In genomic region chr5:181221105-181221791, GRCh38 we compare ENCODE assay signal across 8 cellular contexts. TPM values are rescaled to one million over a fixed set of nuclear protein-coding genes. Genes with fewer than 3 reads are reported as not detected.
DNase-seq lines count a peak whose midpoint lies in the region; ATAC-seq and TF ChIP-seq lines count a peak whose summit lies in the region.

No MANE protein-coding gene starts in this region.

- H3K9me3 ChIP-seq in IMR-90 (ENCODE audit: control insufficient read depth, insufficient read depth, low read length) (no peaks in the 10 kb centered on the region), right atrium auricular region (no peaks in the 10 kb centered on the region)

- H3K4ac ChIP-seq in IMR-90 (ENCODE audit: low read depth, low read length), result no peak overlapping the region

- H4K91ac ChIP-seq in IMR-90 (ENCODE audit: insufficient read depth, low read depth, low read length), result no peak overlapping the region

- H3K79me1 ChIP-seq in IMR-90 (ENCODE audit: low read depth in 1 of 2, low read length in 2 of 2), result peaks cover 13 to 24% of the 10 kb centered on the region in 2 experiments

- no peak overlapping the region for H3K14ac ChIP-seq in IMR-90 (replicated peaks; ENCODE audit: low read depth, low read length)

- dilution Hi-C loops in IMR-90 (cut with HindIII; ENCODE audit: low sequenced_read_pairs, unreplicated experiment), result no loop called here

- H3K27me3 ChIP-seq in IMR-90 (ENCODE audit: control insufficient read depth, insufficient read depth, low read length) (no peaks in the 10 kb centered on the region), right atrium auricular region (no peaks in the 10 kb centered on the region)

- H3K27ac ChIP-seq in IMR-90 (ENCODE audit: insufficient read depth, low read length) (no peak overlapping the region), right atrium auricular region (peak overlapping the region; percentile 96 to 99)

- H4K5ac ChIP-seq in IMR-90 (ENCODE audit: low read depth, low read length), result no peak overlapping the region

- peak overlapping the region; percentile 66 for H2AK9ac ChIP-seq in IMR-90 (replicated peaks; ENCODE audit: low read depth, low read length, poor library complexity)

- in situ Hi-C loops in IMR-90 (cut with MboI; ENCODE audit: low sequenced_read_pairs), result no loop called here

- H3K56ac ChIP-seq in IMR-90 (ENCODE audit: extremely low read depth, insufficient read depth, low read length), result no peak overlapping the region

- H3K23ac ChIP-seq in IMR-90 (ENCODE audit: low read depth, low read length), result no peak overlapping the region

- peak overlapping the region; percentile 97 for H3K27ac Mint-ChIP-seq in activated CD8-positive, alpha-beta T cell treated with anti-CD3 and anti-CD28 coated beads for 36 hours

- TF ChIP-seq CTCF in IMR-90 (conservative IDR thresholded peaks at IDR 0.05; ENCODE audit: low read depth, low read length), result no peak
- TF ChIP-seq CTCF in activated CD8-positive, alpha-beta T cell treated with anti-CD3 and anti-CD28 coated beads for 36 hours (IDR thresholded peaks at IDR 0.05), result no peak
- no peak for TF ChIP-seq CTCF in right atrium auricular region (IDR thresholded peaks at IDR 0.05)

- no peaks in the 10 kb centered on the region for H3K9me3 Mint-ChIP-seq in activated CD8-positive, alpha-beta T cell treated with anti-CD3 and anti-CD28 coated beads for 36 hours

- H2AK5ac ChIP-seq in IMR-90 (ENCODE audit: low read depth, low read length), result no peak overlapping the region

- ATAC-seq in IMR-90 (ENCODE audit: low read depth) (no peak), GM18858 (IDR thresholded peaks at IDR 0.05; ENCODE audit: unreplicated experiment) (no peak), HG02588 (IDR thresholded peaks at IDR 0.05; ENCODE audit: unreplicated experiment) (no peak), sciatic nerve (no peak)
- no peak for ATAC-seq in activated CD8-positive, alpha-beta T cell treated with anti-CD3 and anti-CD28 coated beads for 36 hours
- no peak for ATAC-seq in stimulated activated naive CD8-positive, alpha-beta T cell treated with anti-CD3 and anti-CD28 coated beads, Interleukin-15, Interleukin-2, amounts not matched to agents 100 U/mL and 50 U/mL, for 24 hours

- H3K27me3 Mint-ChIP-seq in activated CD8-positive, alpha-beta T cell treated with anti-CD3 and anti-CD28 coated beads for 36 hours, result peaks cover 5% of the 10 kb centered on the region

- H3K36me3 ChIP-seq in IMR-90 (ENCODE audit: control insufficient read depth, insufficient read depth, low read length), result no peaks in the 10 kb centered on the region; the same call in 1 of the 2 replicates
- no peaks in the 10 kb centered on the region for H3K36me3 ChIP-seq in right atrium auricular region

- H3K4me1 Mint-ChIP-seq in activated CD8-positive, alpha-beta T cell treated with anti-CD3 and anti-CD28 coated beads for 36 hours (ENCODE audit: low read depth), result peaks cover 56% of the 10 kb centered on the region

- no peak overlapping the region for H2BK120ac ChIP-seq in IMR-90 (ENCODE audit: low read depth, low read length)

- peaks cover 19% of the 10 kb centered on the region for H3K9me1 ChIP-seq in IMR-90 (ENCODE audit: insufficient read depth, low read length)

- peak overlapping the region; percentile 74 for H2AFZ ChIP-seq in IMR-90 (replicated peaks; ENCODE audit: low read length, poor library complexity)

- H3K9ac ChIP-seq in IMR-90 (ENCODE audit: low read depth, low read length), result no peak overlapping the region

- H2BK20ac ChIP-seq in IMR-90 (ENCODE audit: low read depth, low read length), result no peak overlapping the region

- H3K18ac ChIP-seq in IMR-90 (ENCODE audit: low read depth, low read length), result no peak overlapping the region

- H2BK5ac ChIP-seq in IMR-90 (ENCODE audit: low read depth, low read length, poor library complexity, severe bottlenecking), result no peak overlapping the region

- DNase-seq in IMR-90 (no peak), right atrium auricular region (ENCODE audit: low spot score) (no peak), NCI-H2081 (lab: John Stamatoyannopoulos, UW) (no peak), sciatic nerve (ENCODE audit: low spot score) (no peak)
- peak; percentile 85 for DNase-seq in activated CD8-positive, alpha-beta T cell treated with anti-CD3 and anti-CD28 coated beads for 36 hours
- DNase-seq in stimulated activated naive CD8-positive, alpha-beta T cell treated with anti-CD3 and anti-CD28 coated beads, Interleukin-15, Interleukin-2, amounts not matched to agents 100 U/mL and 50 U/mL, for 24 hours, result peak; percentile 66

- CTCF ChIA-PET in IMR-90 (lab: Yijun Ruan, JAX), result no interaction called here
- CTCF ChIA-PET in activated CD8-positive, alpha-beta T cell treated with anti-CD3 and anti-CD28 coated beads for 36 hours (lab: Charles Lee), result interaction anchor here (0.6 to 1.0 kb wide), 2 partner anchors 48 to 66 kb away, joined by 3 read pairs; no protein-coding TSS in a partner anchor

- TF ChIP-seq RAD21 in IMR-90 (IDR thresholded peaks at IDR 0.05; ENCODE audit: low read length), result no peak

- BruUV-seq in IMR-90 (replicated peaks; lab: Mats Ljungman, UMichigan), result no TSS peak

- intact Hi-C loops in IMR-90 (cut with micrococcal nuclease) (no loop called here), sciatic nerve (cut with DNase I) (no loop called here)
- intact Hi-C loops in activated CD8-positive, alpha-beta T cell treated with anti-CD3 and anti-CD28 coated beads for 36 hours (cut with micrococcal nuclease), result loop anchor here (5.0 kb wide), 1 partner anchor 41 kb away; the partner anchor contains the start of gene TRIM52

- peak overlapping the region; percentile 32; the same call in 1 of the 2 replicates for H3K4me2 ChIP-seq in IMR-90 (ENCODE audit: low read depth, low read length)

- H3K4me1 ChIP-seq in IMR-90 (ENCODE audit: control insufficient read depth, insufficient read depth, low read length) (peaks cover 7% of the 10 kb centered on the region), right atrium auricular region (peaks cover 0 to 35% of the 10 kb centered on the region in 2 donors)

- peak overlapping the region; percentile 91 for H3K4me3 Mint-ChIP-seq in activated CD8-positive, alpha-beta T cell treated with anti-CD3 and anti-CD28 coated beads for 36 hours

- H4K8ac ChIP-seq in IMR-90 (ENCODE audit: low read depth in 2 of 2, low read length in 2 of 2), result no peak overlapping the region

- POLR2A ChIA-PET in IMR-90 (lab: Charles Lee; ENCODE audit: unreplicated experiment), result no interaction called here
- POLR2A ChIA-PET in activated CD8-positive, alpha-beta T cell treated with anti-CD3 and anti-CD28 coated beads for 36 hours (lab: Charles Lee), result interaction anchor here (1.0 to 23.2 kb wide), 10 partner anchors 11 to 61 kb away, joined by 3 to 746 read pairs (median 10); partner anchors contain the start of genes RACK1 and TRIM52

- H2BK15ac ChIP-seq in IMR-90 (ENCODE audit: low read depth, low read length), result no peak overlapping the region

- WGBS in IMR-90 (ENCODE audit: extremely low coverage in 2 of 2, insufficient read length in 1 of 2), 2 experiments, result 29% methylated on average over 12 of the region's 27 CpGs; no CpG with 5 or more reads in 1 of the 2 experiments

- no peak overlapping the region; the same call in 1 of the 2 replicates for H3K4me3 ChIP-seq in IMR-90 (ENCODE audit: insufficient read depth, low read depth, low read length)
- peak overlapping the region in 1 of 2 donors; percentile 61 for H3K4me3 ChIP-seq in right atrium auricular region

- H4K20me1 ChIP-seq in IMR-90 (ENCODE audit: insufficient read depth, low read length), result peaks cover 15% of the 10 kb centered on the region

- TF ChIP-seq POLR2A in IMR-90 (IDR thresholded peaks at IDR 0.05; ENCODE audit: low read depth, low read length), result no peak

- peaks cover 18% of the 10 kb centered on the region for H3K36me3 Mint-ChIP-seq in activated CD8-positive, alpha-beta T cell treated with anti-CD3 and anti-CD28 coated beads for 36 hours (ENCODE audit: low read depth)

TF ChIP-seq in IMR-90, 13 proteins besides CTCF, POLR2A, EP300 and RAD21 (continues in another document):
- no peak for TF ChIP-seq MAFK (IDR thresholded peaks at IDR 0.05; ENCODE audit: low read depth, low read length)
- TF ChIP-seq SMC3 (IDR thresholded peaks at IDR 0.05; ENCODE audit: low read depth, low read length), result no peak
- TF ChIP-seq MAZ (IDR thresholded peaks at IDR 0.05; ENCODE audit: borderline replicate concordance, low read depth, low read length), result no peak
- no peak for TF ChIP-seq MXI1 (IDR thresholded peaks at IDR 0.05; ENCODE audit: borderline replicate concordance, low read depth, low read length)
- TF ChIP-seq RCOR1 (IDR thresholded peaks at IDR 0.05; ENCODE audit: insufficient replicate concordance, low read length), result no peak

RNA-seq across cellular contexts. Expression of gene TRIM41, which starts 1.8 kb away (rescaled TPM):
- total RNA-seq in IMR-90 (2012; rRNA removed) (5.9 and 6.9 TPM in 2 replicates), right atrium auricular region (10 to 100 TPM; 10.0 to 11.2 TPM), sciatic nerve (24.6 TPM)
- 15.7 and 16.9 TPM in 2 replicates for polyA plus RNA-seq in IMR-90 (2012; rRNA removed)
- 9.6 and 12.6 TPM in 2 replicates for polyA plus RNA-seq in IMR-90 (2012; cell fraction: cytosol; rRNA removed)
- polyA plus RNA-seq in IMR-90 (2012; cell fraction: nucleus; rRNA removed; ENCODE audit: low replicate concordance), result 63.1 and 67.0 TPM in 2 replicates
- 10 to 100 TPM; 30.6 to 31.5 TPM for total RNA-seq in activated CD8-positive, alpha-beta T cell treated with anti-CD3 and anti-CD28 coated beads for 36 hours

RNA-seq across cellular contexts. Expression of gene TRIM7, which starts 16.3 kb away (rescaled TPM):
- total RNA-seq in IMR-90 (2012; rRNA removed) (0.54 and 0.83 TPM in 2 replicates), right atrium auricular region (1 to 10 TPM; 4.1 to 7.7 TPM), sciatic nerve (3.2 TPM)
- polyA plus RNA-seq in IMR-90 (2012; rRNA removed), result 1.0 and 1.3 TPM in 2 replicates
- 1.6 and 1.8 TPM in 2 replicates for polyA plus RNA-seq in IMR-90 (2012; cell fraction: cytosol; rRNA removed)
- 0.76 and 1.6 TPM in 2 replicates for polyA plus RNA-seq in IMR-90 (2012; cell fraction: nucleus; rRNA removed; ENCODE audit: low replicate concordance)
- total RNA-seq in activated CD8-positive, alpha-beta T cell treated with anti-CD3 and anti-CD28 coated beads for 36 hours, result 1 to 10 TPM; 1.1 to 3.0 TPM

RNA-seq across cellular contexts. Expression of gene RACK1, which starts 22.5 kb away (rescaled TPM):
- total RNA-seq in IMR-90 (2012; rRNA removed) (5,432 and 9,350 TPM in 2 replicates), right atrium auricular region (1,000 to 10,000 TPM; 1,155 to 1,413 TPM), sciatic nerve (1,122 TPM)
- polyA plus RNA-seq in IMR-90 (2012; rRNA removed), result 4,263 and 4,589 TPM in 2 replicates
- polyA plus RNA-seq in IMR-90 (2012; cell fraction: cytosol; rRNA removed), result 5,168 and 5,845 TPM in 2 replicates
- polyA plus RNA-seq in IMR-90 (2012; cell fraction: nucleus; rRNA removed; ENCODE audit: low replicate concordance), result 1,327 and 2,272 TPM in 2 replicates
- total RNA-seq in activated CD8-positive, alpha-beta T cell treated with anti-CD3 and anti-CD28 coated beads for 36 hours, result 1,000 to 10,000 TPM; 2,759 to 2,801 TPM

RNA-seq across cellular contexts. Expression of gene TRIM52, which starts 39.7 kb away (rescaled TPM):
- 2.3 and 3.9 TPM in 2 replicates for total RNA-seq in IMR-90 (2012; rRNA removed)
- polyA plus RNA-seq in IMR-90 (2012; rRNA removed), result 6.1 and 6.9 TPM in 2 replicates
- polyA plus RNA-seq in IMR-90 (2012; cell fraction: cytosol; rRNA removed), result 1.4 and 1.9 TPM in 2 replicates
- 11.0 and 27.8 TPM in 2 replicates for polyA plus RNA-seq in IMR-90 (2012; cell fraction: nucleus; rRNA removed; ENCODE audit: low replicate concordance)
- total RNA-seq in activated CD8-positive, alpha-beta T cell treated with anti-CD3 and anti-CD28 coated beads for 36 hours, result 10 to 100 TPM; 13.2 to 13.8 TPM
- 1 to 10 TPM; 4.4 to 9.1 TPM for total RNA-seq in right atrium auricular region
- total RNA-seq in sciatic nerve, result 14.1 TPM

Comparison
In these comparisons a context has a peak if more than half of its experiments do, and no peak if none do; other contexts are left out.
1. DNase-seq: peak in activated CD8-positive, alpha-beta T cell treated with anti-CD3 and anti-CD28 coated beads for 36 hours (single experiment) and stimulated activated naive CD8-positive, alpha-beta T cell treated with anti-CD3 and anti-CD28 coated beads, Interleukin-15, Interleukin-2, amounts not matched to agents 100 U/mL and 50 U/mL, for 24 hours (single experiment); none in IMR-90 (single experiment), right atrium auricular region (single experiment), NCI-H2081 (0 of 2) and sciatic nerve (single experiment).